23 cellular contexts compared by ENCODE assay signal in the genomic region with DNA sequence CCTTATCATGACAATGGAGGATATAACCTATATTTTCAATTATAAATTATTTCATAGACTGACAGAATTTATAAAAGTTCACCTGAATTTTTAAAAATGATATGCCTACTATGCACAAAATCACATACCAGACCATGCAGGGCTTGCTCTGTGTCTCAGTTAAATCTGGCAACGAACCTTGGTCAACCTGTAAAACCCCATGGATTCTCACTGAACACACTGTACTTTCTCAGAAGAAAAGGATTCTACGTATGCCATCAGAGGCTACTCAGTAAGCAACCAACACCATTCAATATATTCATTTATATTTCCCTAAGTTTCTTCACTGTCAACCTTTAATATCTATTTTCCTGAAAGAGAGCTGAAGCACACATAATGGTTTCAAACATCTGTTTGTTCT. TPM values are rescaled to one million over a fixed set of nuclear protein-coding genes. Genes with fewer than 3 reads are reported as not detected.
"Had no signal": no experiment of that assay in that cellular context is flagged by ENCODE, and none has a peak within 500 bp of the region (broad histone marks: within the 10 kb centered on the region; RNA-seq: fewer than 3 reads in every experiment).

No MANE protein-coding gene starts in this region.

- H3K4me3 ChIP-seq: MG63 had no signal

- H3K9me3 ChIP-seq: MG63 had no signal

- H3K27me3 ChIP-seq: MG63 had no signal

- H3K36me3 ChIP-seq: MG63 had no signal

- H3K27ac ChIP-seq: KMS-11 had no signal

- DNase-seq: Karpas-422, Kasumi-1, KG1, MG63, MM.1S, MV-4-11, NCI-H1092, NCI-H1417 treated with DMSO at 0.1 percent for 48 hours, NCI-H1436, NCI-H1436 treated with DMSO at 0.1 percent for 48 hours, NCI-H1694 treated with DMSO at 0.1 percent for 48 hours, NCI-H187, NCI-H187 treated with DMSO at 0.1 percent for 48 hours, NCI-H1930, NCI-H2081 treated with DMSO at 0.1 percent for 48 hours, NCI-H2107, NCI-H2227 treated with DMSO at 0.1 percent for 48 hours, NCI-H226, NCI-H446 treated with DMSO at 0.1 percent for 48 hours had no signal

RNA-seq across cellular contexts. Expression of a gene that starts 52.4 kb away (rescaled TPM):
- total RNA-seq: LHCN-M2, MCF 10A, NCI-H460 had no signal
